Comparison of ENCODE assay signal across 22 cellular contexts in the genomic region with DNA sequence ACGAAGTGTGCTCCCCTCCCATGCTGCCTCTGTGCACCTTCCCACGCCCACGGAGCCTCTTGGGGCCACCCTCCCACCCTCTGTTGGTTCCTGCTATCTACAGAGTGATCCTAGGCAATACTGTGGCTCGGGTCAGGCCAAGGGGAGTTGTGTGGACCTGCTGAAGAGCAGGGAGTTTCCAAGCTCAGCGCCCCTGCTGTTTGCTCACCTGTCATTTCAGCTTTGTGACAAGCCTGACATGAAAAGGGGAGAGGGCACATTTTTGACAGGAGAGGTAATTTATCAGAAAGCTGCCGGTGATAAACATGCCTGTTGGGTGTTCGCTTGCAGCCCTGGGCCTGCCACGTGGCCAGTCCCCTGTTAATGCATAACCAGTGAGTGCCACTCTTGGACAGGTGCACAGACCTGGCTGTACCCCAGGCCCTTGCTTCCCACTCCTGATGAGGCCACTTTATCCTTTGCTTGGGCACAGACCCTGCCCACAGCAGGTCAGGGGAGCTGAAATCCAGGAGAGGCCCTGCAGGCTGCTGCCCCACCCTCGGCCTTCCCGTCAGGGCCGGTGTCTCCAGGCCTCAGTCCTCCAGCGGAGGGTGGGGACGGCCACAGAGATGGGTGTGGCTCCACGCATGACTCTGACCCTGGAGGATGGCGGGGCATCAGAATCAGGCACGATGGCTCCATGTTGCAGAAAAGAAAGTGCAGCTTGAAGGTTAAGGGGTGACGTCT.
A peak's percentile ranks its signal among the peaks of the same experiment; 100 is the strongest.
DNase-seq lines count a peak whose midpoint lies in the region; ATAC-seq, FAIRE-seq and TF ChIP-seq lines count a peak whose summit lies in the region.
"Had no signal": no experiment of that assay in that cellular context is flagged by ENCODE, and none has a peak within 500 bp of the region (broad histone marks: within the 10 kb centered on the region; RNA-seq: fewer than 3 reads in every experiment).

No MANE protein-coding gene starts in this region.

- TF ChIP-seq CTCF in esophagus squamous epithelium (IDR thresholded peaks at IDR 0.05): no peak

- H3K36me3 ChIP-seq in small intestine (ENCODE audit: control insufficient read depth in 2 of 2, insufficient read depth in 2 of 2, low read length in 2 of 2) (no peaks in the 10 kb centered on the region), esophagus squamous epithelium (no peaks in the 10 kb centered on the region)
- H3K36me3 ChIP-seq: BLaER1, heart left ventricle had no signal

- H3K4me1 Mint-ChIP-seq in activated CD4-positive, alpha-beta T cell treated with anti-CD3 and anti-CD28 coated beads, Interleukin-2, amount 10 ng/mL, durations not matched to agents 7 days and 5 days: no peaks in the 10 kb centered on the region
- H3K4me1 Mint-ChIP-seq: activated naive CD4-positive, alpha-beta T cell treated with anti-CD3 and anti-CD28 coated beads, Interleukin-2, amount 50 U/mL, for 24 hours had no signal

- POLR2A ChIA-PET in activated CD4-positive, alpha-beta T cell treated with anti-CD3 and anti-CD28 coated beads, Interleukin-2, amount 10 ng/mL, durations not matched to agents 7 days and 5 days (lab: Charles Lee): no interaction called here

- TF ChIP-seq POLR2A in esophagus squamous epithelium (IDR thresholded peaks at IDR 0.05): no peak

- no peak overlapping the region for H3K27ac Mint-ChIP-seq in activated CD4-positive, alpha-beta T cell treated with anti-CD3 and anti-CD28 coated beads, Interleukin-2, amount 10 ng/mL, durations not matched to agents 7 days and 5 days
- H3K27ac Mint-ChIP-seq: activated naive CD4-positive, alpha-beta T cell treated with anti-CD3 and anti-CD28 coated beads, Interleukin-2, amount 50 U/mL, for 24 hours; activated T-cell treated with anti-CD3 and anti-CD28 coated beads, Interleukin-2, amount 50 U/mL, for 24 hours; HFFc6 had no signal

- H3K4me1 ChIP-seq in small intestine (ENCODE audit: control insufficient read depth in 2 of 2, insufficient read depth in 1 of 2, low read depth in 1 of 2, low read length in 1 of 2) (peaks cover 13 to 21% of the 10 kb centered on the region in 2 donors), esophagus squamous epithelium (peaks cover 0 to 16% (median 4%) of the 10 kb centered on the region in 3 donors)

- H3K27ac ChIP-seq in small intestine (ENCODE audit: low read depth in 1 of 2, low read length in 1 of 2) (peak overlapping the region; percentile 83 to 91), esophagus squamous epithelium (no peak overlapping the region)
- H3K27ac ChIP-seq: 22Rv1, BLaER1, heart left ventricle had no signal

- CTCF ChIA-PET in activated CD4-positive, alpha-beta T cell treated with anti-CD3 and anti-CD28 coated beads, Interleukin-2, amount 10 ng/mL, durations not matched to agents 7 days and 5 days (lab: Charles Lee): no interaction called here

- intact Hi-C loops in esophagus squamous epithelium (cut with DNase I): no loop called here

- no peak for FAIRE-seq in small intestine (lab: Jason Lieb, UNC)
- FAIRE-seq: islet of Langerhans, TTC549 had no signal

- H3K27me3 ChIP-seq in small intestine (ENCODE audit: control insufficient read depth in 2 of 2, insufficient read depth in 2 of 2, low read length in 2 of 2) (no peaks in the 10 kb centered on the region), esophagus squamous epithelium (peaks cover 0 to 45% (median 0%) of the 10 kb centered on the region in 4 donors)
- H3K27me3 ChIP-seq: BLaER1, heart left ventricle had no signal

- no peaks in the 10 kb centered on the region for H3K9me3 Mint-ChIP-seq in activated CD4-positive, alpha-beta T cell treated with anti-CD3 and anti-CD28 coated beads, Interleukin-2, amount 10 ng/mL, durations not matched to agents 7 days and 5 days
- H3K9me3 Mint-ChIP-seq: activated naive CD4-positive, alpha-beta T cell treated with anti-CD3 and anti-CD28 coated beads, Interleukin-2, amount 50 U/mL, for 24 hours; activated T-cell treated with anti-CD3 and anti-CD28 coated beads, Interleukin-2, amount 50 U/mL, for 24 hours; HFFc6; naive B cell had no signal

- WGBS in small intestine, 3 donors: 19 to 60% (median 34%) methylated on average over 17 of the region's 17 CpGs
- 39 to 71% methylated on average over 7 to 10 of the region's 17 CpGs for WGBS in esophagus squamous epithelium, 2 donors

- DNase-seq in DMS153 (lab: John Stamatoyannopoulos, UW): peak; percentile 51
- no peak for DNase-seq in DMS153 treated with DMSO at 0.1 percent for 48 hours (lab: John Stamatoyannopoulos, UW; ENCODE audit: unreplicated experiment)
- peak; percentile 77 for DNase-seq in NCI-H748 treated with DMSO at 0.1 percent for 48 hours (lab: John Stamatoyannopoulos, UW)
- peak; percentile 88 for DNase-seq in left lobe of liver (ENCODE audit: low spot score)
- DNase-seq in small intestine: peak; percentile 91
- DNase-seq in esophagus squamous epithelium (lab: John Stamatoyannopoulos, UW): no peak
- no peak for DNase-seq in activated CD4-positive, alpha-beta T cell treated with anti-CD3 and anti-CD28 coated beads, Interleukin-2, amount 10 ng/mL, durations not matched to agents 7 days and 5 days
- DNase-seq: activated T-cell treated with anti-CD3 and anti-CD28 coated beads, Interleukin-2, amount 50 U/mL, for 24 hours; DND-41; heart left ventricle; HFFc6; MV-4-11; naive B cell; stimulated activated CD4-positive, alpha-beta T cell treated with anti-CD3 and anti-CD28 coated beads, Interleukin-12 subunit alpha, Interleukin-12 subunit beta, amount 100 ng/mL, for 4 hours; stimulated activated naive CD4-positive, alpha-beta T cell; trophoblast cell had no signal

- H3K9me3 ChIP-seq in small intestine (ENCODE audit: control insufficient read depth, low read depth) (no peaks in the 10 kb centered on the region), esophagus squamous epithelium (no peaks in the 10 kb centered on the region)
- H3K9me3 ChIP-seq: BLaER1, heart left ventricle had no signal

- ATAC-seq in left lobe of liver: peak; percentile 90
- no peak for ATAC-seq in GM19452 (IDR thresholded peaks at IDR 0.05; ENCODE audit: unreplicated experiment)

- peaks cover 3% of the 10 kb centered on the region for H3K27me3 Mint-ChIP-seq in activated CD4-positive, alpha-beta T cell treated with anti-CD3 and anti-CD28 coated beads, Interleukin-2, amount 10 ng/mL, durations not matched to agents 7 days and 5 days

- no peak overlapping the region for H3K4me3 Mint-ChIP-seq in activated CD4-positive, alpha-beta T cell treated with anti-CD3 and anti-CD28 coated beads, Interleukin-2, amount 10 ng/mL, durations not matched to agents 7 days and 5 days
- H3K4me3 Mint-ChIP-seq: activated naive CD4-positive, alpha-beta T cell treated with anti-CD3 and anti-CD28 coated beads, Interleukin-2, amount 50 U/mL, for 24 hours; activated T-cell treated with anti-CD3 and anti-CD28 coated beads, Interleukin-2, amount 50 U/mL, for 24 hours; HFFc6; naive B cell had no signal

- no peaks in the 10 kb centered on the region for H3K36me3 Mint-ChIP-seq in activated CD4-positive, alpha-beta T cell treated with anti-CD3 and anti-CD28 coated beads, Interleukin-2, amount 10 ng/mL, durations not matched to agents 7 days and 5 days (ENCODE audit: low read depth)
- H3K36me3 Mint-ChIP-seq: activated naive CD4-positive, alpha-beta T cell treated with anti-CD3 and anti-CD28 coated beads, Interleukin-2, amount 50 U/mL, for 24 hours; naive B cell had no signal

- H3K4me3 ChIP-seq in small intestine (ENCODE audit: low read depth in 1 of 2, low read length in 2 of 2) (no peak overlapping the region), esophagus squamous epithelium (no peak overlapping the region)
- H3K4me3 ChIP-seq: BLaER1, heart left ventricle had no signal

Comparison
In these comparisons a context has a peak if more than half of its experiments do, and no peak if none do; other contexts are left out.
1. DNase-seq: peak in DMS153 (single experiment), NCI-H748 treated with DMSO at 0.1 percent for 48 hours (single experiment), left lobe of liver (single experiment) and small intestine (single experiment); none in DMS153 treated with DMSO at 0.1 percent for 48 hours (single experiment), esophagus squamous epithelium (single experiment) and activated CD4-positive, alpha-beta T cell treated with anti-CD3 and anti-CD28 coated beads, Interleukin-2, amount 10 ng/mL, durations not matched to agents 7 days and 5 days (single experiment).
2. H3K27ac ChIP-seq: peak in small intestine (2 of 2); none in esophagus squamous epithelium (0 of 4).